ENCODE assay signal across 15 cellular contexts in the genomic region with DNA sequence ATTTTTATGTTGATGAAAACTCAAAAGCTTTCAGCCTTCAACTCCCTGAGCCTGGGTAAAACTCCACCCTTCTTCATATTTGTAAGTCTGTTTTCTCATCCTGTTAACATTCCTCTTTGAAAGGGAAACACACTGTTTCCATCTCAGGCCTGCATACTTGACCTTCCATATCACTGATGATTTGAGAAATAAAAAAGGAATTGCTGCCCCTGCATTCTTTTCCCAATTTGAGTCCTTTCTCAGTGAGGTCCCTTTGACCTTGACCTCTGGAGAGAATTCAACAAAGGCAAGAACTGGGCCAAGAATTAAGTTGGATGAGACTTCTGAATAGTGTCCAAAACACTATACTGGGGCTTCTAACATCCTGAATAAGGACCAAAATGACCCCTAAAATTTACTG.
A peak's percentile ranks its signal among the peaks of the same experiment; 100 is the strongest.
DNase-seq lines count a peak whose midpoint lies in the region; ATAC-seq and TF ChIP-seq lines count a peak whose summit lies in the region.
"Had no signal": no experiment of that assay in that cellular context is flagged by ENCODE, and none has a peak within 500 bp of the region (broad histone marks: within the 10 kb centered on the region; RNA-seq: fewer than 3 reads in every experiment).

No MANE protein-coding gene starts in this region.

- H4K91ac ChIP-seq in mesenchymal stem cell (ENCODE audit: low read length): no peak overlapping the region

- H4K8ac ChIP-seq in mesenchymal stem cell (ENCODE audit: low read length): no peak overlapping the region

- intact Hi-C loops in transverse colon (cut with DNase I; ENCODE audit: low total_unique reads): no loop called here

- peaks cover 2% of the 10 kb centered on the region for H3K79me1 ChIP-seq in mesenchymal stem cell (replicated peaks; ENCODE audit: low read length, poor library complexity, severe bottlenecking)

- no peak overlapping the region for H2BK15ac ChIP-seq in mesenchymal stem cell (ENCODE audit: low read depth, poor library complexity, severe bottlenecking)

- peak overlapping the region; percentile 81 for H3K9ac ChIP-seq in mesenchymal stem cell (ENCODE audit: low read length)
- no peak overlapping the region for H3K9ac ChIP-seq in MM.1S (ENCODE audit: low read length)

- H3K9me3 Mint-ChIP-seq in WTC11 (no peaks in the 10 kb centered on the region), glutamatergic neuron (ENCODE audit: unreplicated experiment) (no peaks in the 10 kb centered on the region)
- H3K9me3 Mint-ChIP-seq: natural killer cell treated with Interleukin-12 subunit alpha and Interleukin-12 subunit beta and Interleukin-15 and Interleukin-18, amount 100 ng/mL, for 72 hours; stimulated activated memory B cell treated with anti-CD40 and anti-IgM and Interleukin-4, amounts not matched to agents 10 μg/mL and 1 μg/mL and 100 μg/mL, for 72 hours had no signal

- H3K27ac ChIP-seq in mesenchymal stem cell (ENCODE audit: low read length, poor library complexity, severe bottlenecking) (no peak overlapping the region), transverse colon (peak overlapping the region; percentile 41 to 65 (median 54)), MM.1S (ENCODE audit: low read length) (no peak overlapping the region)

- no peak for DNase-seq in WTC11 (ENCODE audit: low spot score)
- peak; percentile 57 for DNase-seq in fibroblast of peridontal ligament (ENCODE audit: extremely low read depth)
- peak; percentile 33 for DNase-seq in mesenchymal stem cell
- no peak for DNase-seq in transverse colon
- no peak for DNase-seq in glutamatergic neuron
- no peak for DNase-seq in activated CD4-positive, alpha-beta T cell treated with anti-CD3 and anti-CD28 coated beads, Interleukin-2, amount 50 U/mL, for 1 hour
- DNase-seq in MM.1S: no peak
- DNase-seq: activated CD4-positive, alpha-beta T cell treated with anti-CD3 and anti-CD28 coated beads for 48 hours; activated gamma-delta T cell treated with Interleukin-2 at 50 U/mL for 16 hours; DMS 273 treated with DMSO at 0.1 percent for 48 hours; NCI-H2081 treated with DMSO at 0.1 percent for 48 hours had no signal

- TF ChIP-seq CTCF in WTC11 (IDR thresholded peaks at IDR 0.05) (no peak), transverse colon (IDR thresholded peaks at IDR 0.05) (no peak), glutamatergic neuron (IDR thresholded peaks at IDR 0.05; ENCODE audit: partially characterized antibody, unreplicated experiment) (no peak), MM.1S (IDR thresholded peaks at IDR 0.05; ENCODE audit: low read length) (no peak)

- no peak overlapping the region for H3K4me3 Mint-ChIP-seq in WTC11
- no peak overlapping the region for H3K4me3 Mint-ChIP-seq in glutamatergic neuron (ENCODE audit: unreplicated experiment)
- H3K4me3 Mint-ChIP-seq: natural killer cell treated with Interleukin-12 subunit alpha and Interleukin-12 subunit beta and Interleukin-15 and Interleukin-18, amount 100 ng/mL, for 72 hours; stimulated activated memory B cell treated with anti-CD40 and anti-IgM and Interleukin-4, amounts not matched to agents 10 μg/mL and 1 μg/mL and 100 μg/mL, for 72 hours had no signal

- H2BK12ac ChIP-seq in mesenchymal stem cell (ENCODE audit: low read length in 2 of 2): no peak overlapping the region

- 0 out of 2 replicates have a peak, but pooled peaks cover under 1% of the 10 kb centered on the region for H3F3A ChIP-seq in MM.1S (ENCODE audit: insufficient read depth, low read length)

- CTCF ChIA-PET in WTC11 (lab: Charles Lee): interaction anchor here (1.2 to 1.4 kb wide), 2 partner anchors 26 to 27 kb away, joined by 3 read pairs; no protein-coding TSS in a partner anchor

- H3K27ac Mint-ChIP-seq in WTC11: 0 out of 2 replicates have a peak overlapping the region, but pooled peaks have one; percentile 33
- no peak overlapping the region for H3K27ac Mint-ChIP-seq in glutamatergic neuron (ENCODE audit: unreplicated experiment)
- H3K27ac Mint-ChIP-seq: stimulated activated memory B cell treated with anti-CD40 and anti-IgM and Interleukin-4, amounts not matched to agents 10 μg/mL and 1 μg/mL and 100 μg/mL, for 72 hours had no signal

- no peak overlapping the region for H2BK120ac ChIP-seq in mesenchymal stem cell (ENCODE audit: low read depth, low read length)

- ATAC-seq in WTC11 (no peak), GM21381 (IDR thresholded peaks at IDR 0.05; ENCODE audit: unreplicated experiment) (no peak)
- ATAC-seq: GM12878; natural killer cell treated with Interleukin-12 subunit alpha and Interleukin-12 subunit beta and Interleukin-15 and Interleukin-18, amount 100 ng/mL, for 72 hours; stimulated activated memory B cell treated with anti-CD40 and anti-IgM and Interleukin-4, amounts not matched to agents 10 μg/mL and 1 μg/mL and 100 μg/mL, for 72 hours had no signal

- no peaks in the 10 kb centered on the region for H3K27me3 ChIP-seq in mesenchymal stem cell (ENCODE audit: control insufficient read depth in 1 of 2, insufficient read depth in 1 of 2, low read length in 2 of 2)
- no peaks in the 10 kb centered on the region for H3K27me3 ChIP-seq in transverse colon
- no peaks in the 10 kb centered on the region for H3K27me3 ChIP-seq in MM.1S (replicated peaks; ENCODE audit: insufficient read depth, low read length)

- no peak overlapping the region for H2BK5ac ChIP-seq in mesenchymal stem cell (ENCODE audit: low read depth, low read length, poor library complexity, severe bottlenecking)

- no peak overlapping the region for H3K23ac ChIP-seq in mesenchymal stem cell (ENCODE audit: low read length in 2 of 2)

- H3K4me3 ChIP-seq in mesenchymal stem cell (ENCODE audit: insufficient read depth in 1 of 2, low read depth in 1 of 2, low read length in 2 of 2) (no peak overlapping the region), transverse colon (no peak overlapping the region), MM.1S (ENCODE audit: low read length) (no peak overlapping the region)
- H3K4me3 ChIP-seq: GM12878 had no signal

- no peaks in the 10 kb centered on the region for H3K36me3 ChIP-seq in mesenchymal stem cell (ENCODE audit: control insufficient read depth in 1 of 2, insufficient read depth in 2 of 2, low read depth in 1 of 2, low read length in 2 of 2)
- no peaks in the 10 kb centered on the region for H3K36me3 ChIP-seq in transverse colon
- no peaks in the 10 kb centered on the region for H3K36me3 ChIP-seq in MM.1S (replicated peaks; ENCODE audit: insufficient read depth, low read length)

- H3K4ac ChIP-seq in mesenchymal stem cell (ENCODE audit: low read depth in 1 of 2, low read length in 2 of 2): no peak overlapping the region

- peaks cover 18% of the 10 kb centered on the region for H3K4me1 Mint-ChIP-seq in WTC11
- peaks cover 12% of the 10 kb centered on the region for H3K4me1 Mint-ChIP-seq in glutamatergic neuron (ENCODE audit: low read depth, unreplicated experiment)
- H3K4me1 Mint-ChIP-seq: stimulated activated memory B cell treated with anti-CD40 and anti-IgM and Interleukin-4, amounts not matched to agents 10 μg/mL and 1 μg/mL and 100 μg/mL, for 72 hours had no signal

- no peak overlapping the region for H2AK5ac ChIP-seq in mesenchymal stem cell (ENCODE audit: low read length, severe bottlenecking)

- no peaks in the 10 kb centered on the region for H3K79me2 ChIP-seq in MM.1S (ENCODE audit: low read length)

- TF ChIP-seq POLR2A in transverse colon (IDR thresholded peaks at IDR 0.05): no peak

- POLR2A ChIA-PET in WTC11 (lab: Charles Lee): no interaction called here

- TF ChIP-seq EP300 in transverse colon (IDR thresholded peaks at IDR 0.05; ENCODE audit: low read depth): no peak

- no peaks in the 10 kb centered on the region for H4K20me1 ChIP-seq in MM.1S (ENCODE audit: insufficient read depth, low read length)

- H3K9me3 ChIP-seq in mesenchymal stem cell (ENCODE audit: control insufficient read depth, low read length) (no peaks in the 10 kb centered on the region), transverse colon (no peaks in the 10 kb centered on the region), MM.1S (replicated peaks; ENCODE audit: insufficient read depth, low read length) (no peaks in the 10 kb centered on the region)

- H3K4me1 ChIP-seq in mesenchymal stem cell (ENCODE audit: control insufficient read depth, insufficient read depth, low read depth, low read length) (no peaks in the 10 kb centered on the region), transverse colon (peaks cover 0 to 13% (median 6%) of the 10 kb centered on the region in 4 donors), MM.1S (ENCODE audit: low read length) (no peaks in the 10 kb centered on the region)

- no peaks in the 10 kb centered on the region for H3K27me3 Mint-ChIP-seq in WTC11 (ENCODE audit: low read depth)
- H3K27me3 Mint-ChIP-seq in glutamatergic neuron (ENCODE audit: unreplicated experiment): no peaks in the 10 kb centered on the region
- H3K27me3 Mint-ChIP-seq: natural killer cell treated with Interleukin-12 subunit alpha and Interleukin-12 subunit beta and Interleukin-15 and Interleukin-18, amount 100 ng/mL, for 72 hours; stimulated activated memory B cell treated with anti-CD40 and anti-IgM and Interleukin-4, amounts not matched to agents 10 μg/mL and 1 μg/mL and 100 μg/mL, for 72 hours had no signal

- in situ Hi-C loops in transverse colon (cut with MboI; ENCODE audit: low pct_ligation_motif_present in 1 of 4, low pct_unique_long_range_greater_than_20kb in 1 of 4, low sequenced_read_pairs in 3 of 4): no loop called here

- H3K14ac ChIP-seq in mesenchymal stem cell (ENCODE audit: low read length in 2 of 2): no peak overlapping the region

- no peaks in the 10 kb centered on the region for H3K36me3 Mint-ChIP-seq in WTC11
- no peaks in the 10 kb centered on the region for H3K36me3 Mint-ChIP-seq in glutamatergic neuron (ENCODE audit: unreplicated experiment)

- no peak overlapping the region for H3K18ac ChIP-seq in mesenchymal stem cell (ENCODE audit: low read depth in 1 of 2, low read length in 2 of 2)

- H2AFZ ChIP-seq in mesenchymal stem cell (ENCODE audit: low read depth, low read length): no peak overlapping the region
- H2AFZ ChIP-seq in MM.1S (ENCODE audit: low read length): no peak overlapping the region

- H3K4me2 ChIP-seq in mesenchymal stem cell (ENCODE audit: low read length, poor library complexity, severe bottlenecking): no peak overlapping the region
- no peak overlapping the region for H3K4me2 ChIP-seq in MM.1S (ENCODE audit: low read depth, low read length)

- no peaks in the 10 kb centered on the region for H3K9me2 ChIP-seq in MM.1S (replicated peaks; ENCODE audit: insufficient read depth, low read length)

TF ChIP-seq in WTC11, 78 proteins besides CTCF, POLR2A, EP300 and RAD21 (continues in another document):
- no peak for TF ChIP-seq JUN (CRISPR knock-in tag; IDR thresholded peaks at IDR 0.05)
- TF ChIP-seq, protein P1, sequence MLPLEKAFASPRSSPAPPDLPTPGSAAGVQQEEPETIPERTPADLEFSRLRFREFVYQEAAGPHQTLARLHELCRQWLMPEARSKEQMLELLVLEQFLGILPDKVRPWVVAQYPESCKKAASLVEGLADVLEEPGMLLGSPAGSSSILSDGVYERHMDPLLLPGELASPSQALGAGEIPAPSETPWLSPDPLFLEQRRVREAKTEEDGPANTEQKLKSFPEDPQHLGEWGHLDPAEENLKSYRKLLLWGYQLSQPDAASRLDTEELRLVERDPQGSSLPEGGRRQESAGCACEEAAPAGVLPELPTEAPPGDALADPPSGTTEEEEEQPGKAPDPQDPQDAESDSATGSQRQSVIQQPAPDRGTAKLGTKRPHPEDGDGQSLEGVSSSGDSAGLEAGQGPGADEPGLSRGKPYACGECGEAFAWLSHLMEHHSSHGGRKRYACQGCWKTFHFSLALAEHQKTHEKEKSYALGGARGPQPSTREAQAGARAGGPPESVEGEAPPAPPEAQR (CRISPR knock-in tag; IDR thresholded peaks at IDR 0.05): no peak

Comparison
In these comparisons a context has a peak if more than half of its experiments do, and no peak if none do; other contexts are left out.
1. DNase-seq: peak in fibroblast of peridontal ligament (single experiment) and mesenchymal stem cell (single experiment); none in WTC11 (single experiment), transverse colon (single experiment), glutamatergic neuron (single experiment), activated CD4-positive, alpha-beta T cell treated with anti-CD3 and anti-CD28 coated beads, Interleukin-2, amount 50 U/mL, for 1 hour (single experiment) and MM.1S (single experiment).
2. H3K27ac ChIP-seq: peak in transverse colon (4 of 4); none in mesenchymal stem cell (single experiment) and MM.1S (single experiment).